Comparison of ENCODE assay signal across 12 cellular contexts in the genomic region with DNA sequence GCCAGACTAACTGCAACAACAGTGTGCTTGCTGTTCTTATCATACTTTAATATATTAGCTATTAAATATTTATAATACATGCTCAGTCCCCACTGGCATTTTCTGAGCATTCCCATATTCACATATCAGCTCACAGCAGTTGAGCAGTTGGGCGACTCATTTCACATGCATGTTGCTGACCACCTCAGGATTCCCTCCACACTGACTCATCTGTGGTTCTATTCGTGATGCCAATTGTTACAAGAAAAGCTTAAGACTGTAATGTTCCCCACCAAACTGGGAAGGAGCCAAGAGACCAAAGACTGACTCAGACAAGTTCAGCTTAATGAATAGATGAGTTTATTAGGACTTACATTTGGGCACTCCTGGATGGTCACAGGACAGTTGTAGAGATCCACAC.
DNase-seq lines count a peak whose midpoint lies in the region; TF ChIP-seq lines count a peak whose summit lies in the region.
"Had no signal": no experiment of that assay in that cellular context is flagged by ENCODE, and none has a peak within 500 bp of the region (broad histone marks: within the 10 kb centered on the region; RNA-seq: fewer than 3 reads in every experiment).

No MANE protein-coding gene starts in this region.

- H3K4me3 ChIP-seq in GM23248 (no peak overlapping the region; the same call in 1 of the 2 replicates), SK-N-SH (ENCODE audit: low read depth in 2 of 2, low read length in 1 of 2) (no peak overlapping the region), fibroblast of mammary gland (ENCODE audit: control insufficient read depth, low read depth, low read length) (no peak overlapping the region)
- H3K4me3 ChIP-seq: psoas muscle, upper lobe of right lung had no signal

- H3F3A ChIP-seq in GM23248 (ENCODE audit: insufficient read depth): peaks cover 8% of the 10 kb centered on the region
- H3F3A ChIP-seq in SK-N-SH (replicated peaks; ENCODE audit: insufficient read depth): peaks cover 25% of the 10 kb centered on the region

- TF ChIP-seq EP300 in SK-N-SH (IDR thresholded peaks at IDR 0.05; ENCODE audit: borderline replicate concordance in 1 of 2, low read depth in 1 of 2, low read length in 1 of 2): peak in 1 of 2 experiments; percentile 94; a peak in 2 of 4 replicates

- in situ Hi-C loops in GM23248 (cut with MboI): no loop called here

- H2AFZ ChIP-seq in GM23248 (no peak overlapping the region), SK-N-SH (ENCODE audit: low read depth) (peak overlapping the region; percentile 57; the same call in 1 of the 2 replicates)

- no peaks in the 10 kb centered on the region for H3K27me3 ChIP-seq in GM23248 (replicated peaks; ENCODE audit: insufficient read depth)
- no peaks in the 10 kb centered on the region for H3K27me3 ChIP-seq in SK-N-SH (ENCODE audit: insufficient read depth)
- H3K27me3 ChIP-seq: upper lobe of right lung had no signal

- POLR2A ChIA-PET in SK-N-SH (lab: Yijun Ruan, JAX): no interaction called here

- H3K9ac ChIP-seq in GM23248 (no peak overlapping the region), SK-N-SH (peak overlapping the region; percentile 57; the same call in 1 of the 2 replicates)

- H3K9me3 ChIP-seq in GM23248 (ENCODE audit: low read depth) (no peaks in the 10 kb centered on the region), SK-N-SH (no peaks in the 10 kb centered on the region)
- H3K9me3 ChIP-seq: psoas muscle, upper lobe of right lung had no signal

- DNase-seq in GM23248 (peak; percentile 93), SK-N-SH (no peak), fibroblast of mammary gland (ENCODE audit: low read depth) (peak; percentile 97), smooth muscle cell of the brain vasculature (ENCODE audit: low read depth, low spot score) (peak; percentile 77), NCI-H524 (lab: John Stamatoyannopoulos, UW) (no peak), NCI-H1092 treated with DMSO at 0.1 percent for 48 hours (lab: John Stamatoyannopoulos, UW) (no peak), activated gamma-delta T cell treated with Interleukin-2 at 50 U/mL for 16 hours (no peak)
- DNase-seq: activated CD4-positive, alpha-beta T cell treated with anti-CD3 and anti-CD28 coated beads, Interleukin-2, amount 50 U/mL, for 1 hour; activated naive CD4-positive, alpha-beta T cell treated with anti-CD3 and anti-CD28 coated beads, Interleukin-2, amount 50 U/mL, for 16 hours; NCI-H446 treated with DMSO at 0.1 percent for 48 hours; psoas muscle; upper lobe of right lung had no signal

- no peak for TF ChIP-seq RAD21 in SK-N-SH (IDR thresholded peaks at IDR 0.05; ENCODE audit: low read length)

- H3K79me2 ChIP-seq in GM23248 (ENCODE audit: insufficient read depth): no peaks in the 10 kb centered on the region
- H3K79me2 ChIP-seq in SK-N-SH (ENCODE audit: insufficient read depth): no peaks in the 10 kb centered on the region

- TF ChIP-seq CTCF in SK-N-SH (IDR thresholded peaks at IDR 0.05) (no peak), fibroblast of mammary gland (conservative IDR thresholded peaks at IDR 0.05; ENCODE audit: control insufficient read depth, insufficient read depth, low read depth, low read length) (no peak)

- 7 to 13% methylated on average over 2 of the region's 2 CpGs for WGBS in GM23248 (ENCODE audit: low coverage in 1 of 2, low lambda C conversion rate in 2 of 2, missing lambda C conversion rate in 2 of 2), 2 experiments
- WGBS in SK-N-SH (ENCODE audit: low lambda C conversion rate): 10% methylated on average over 2 of the region's 2 CpGs

- peak overlapping the region; percentile 34 for H3K4me2 ChIP-seq in GM23248 (ENCODE audit: unreplicated experiment)
- peak overlapping the region; percentile 35 for H3K4me2 ChIP-seq in SK-N-SH

- H3K36me3 ChIP-seq in GM23248 (ENCODE audit: low read depth) (no peaks in the 10 kb centered on the region), SK-N-SH (replicated peaks in 1 of 2; ENCODE audit: control insufficient read depth in 1 of 2, insufficient read depth in 2 of 2, low read length in 1 of 2) (no peaks in the 10 kb centered on the region)
- H3K36me3 ChIP-seq: upper lobe of right lung had no signal

- peaks cover 4% of the 10 kb centered on the region; the same call in 1 of the 2 replicates for H3K9me2 ChIP-seq in GM23248 (ENCODE audit: insufficient read depth)
- no peaks in the 10 kb centered on the region for H3K9me2 ChIP-seq in SK-N-SH

- H3K4me1 ChIP-seq in GM23248 (ENCODE audit: insufficient read depth): peaks cover 13% of the 10 kb centered on the region
- peaks cover 4 to 5% of the 10 kb centered on the region in 2 experiments; a peak in 3 of 4 replicates for H3K4me1 ChIP-seq in SK-N-SH (ENCODE audit: control insufficient read depth in 1 of 2, insufficient read depth in 2 of 2, low read depth in 1 of 2, low read length in 1 of 2)
- H3K4me1 ChIP-seq: psoas muscle, upper lobe of right lung had no signal

- H4K20me1 ChIP-seq in GM23248 (ENCODE audit: insufficient read depth) (no peaks in the 10 kb centered on the region), SK-N-SH (ENCODE audit: insufficient read depth) (no peaks in the 10 kb centered on the region)

- H3K27ac ChIP-seq in GM23248 (no peak overlapping the region), SK-N-SH (ENCODE audit: low read depth in 2 of 2, low read length in 1 of 2) (peak overlapping the region in 1 of 2 experiments; percentile 85; a peak in 2 of 4 replicates)
- H3K27ac ChIP-seq: psoas muscle, upper lobe of right lung had no signal

- CTCF ChIA-PET in SK-N-SH (lab: Yijun Ruan, JAX): interaction anchor here (0.7 kb wide), 1 partner anchor 25 kb away, joined by 3 read pairs; no protein-coding TSS in a partner anchor

TF ChIP-seq in SK-N-SH, 30 proteins besides CTCF, POLR2A, EP300 and RAD21 (continues in another document):
- TF ChIP-seq NFIC (IDR thresholded peaks at IDR 0.05; ENCODE audit: borderline replicate concordance): peak; percentile 97
- peak; percentile 61; the same call in 1 of the 2 replicates for TF ChIP-seq POLR2AphosphoS5 (IDR thresholded peaks at IDR 0.05; ENCODE audit: low read depth, low read length)
- peak; percentile 89 for TF ChIP-seq PBX3 (IDR thresholded peaks at IDR 0.05)
- peak; percentile 64; the same call in 1 of the 2 replicates for TF ChIP-seq FOXM1 (IDR thresholded peaks at IDR 0.05; ENCODE audit: low read depth)
- TF ChIP-seq MEF2A (IDR thresholded peaks at IDR 0.05; ENCODE audit: borderline replicate concordance, low read depth): 0 out of 2 replicates have a peak, but pooled peaks have one; percentile 56
- peak; percentile 17; the same call in 1 of the 2 replicates for TF ChIP-seq TAF1 (IDR thresholded peaks at IDR 0.05; ENCODE audit: borderline replicate concordance, low read depth, low read length)
- peak; percentile 88 for TF ChIP-seq TCF12 (IDR thresholded peaks at IDR 0.05)
- TF ChIP-seq, protein P1, sequence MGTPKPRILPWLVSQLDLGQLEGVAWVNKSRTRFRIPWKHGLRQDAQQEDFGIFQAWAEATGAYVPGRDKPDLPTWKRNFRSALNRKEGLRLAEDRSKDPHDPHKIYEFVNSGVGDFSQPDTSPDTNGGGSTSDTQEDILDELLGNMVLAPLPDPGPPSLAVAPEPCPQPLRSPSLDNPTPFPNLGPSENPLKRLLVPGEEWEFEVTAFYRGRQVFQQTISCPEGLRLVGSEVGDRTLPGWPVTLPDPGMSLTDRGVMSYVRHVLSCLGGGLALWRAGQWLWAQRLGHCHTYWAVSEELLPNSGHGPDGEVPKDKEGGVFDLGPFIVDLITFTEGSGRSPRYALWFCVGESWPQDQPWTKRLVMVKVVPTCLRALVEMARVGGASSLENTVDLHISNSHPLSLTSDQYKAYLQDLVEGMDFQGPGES (IDR thresholded peaks at IDR 0.05; ENCODE audit: low read depth, low read length): no peak
- TF ChIP-seq, protein P2, sequence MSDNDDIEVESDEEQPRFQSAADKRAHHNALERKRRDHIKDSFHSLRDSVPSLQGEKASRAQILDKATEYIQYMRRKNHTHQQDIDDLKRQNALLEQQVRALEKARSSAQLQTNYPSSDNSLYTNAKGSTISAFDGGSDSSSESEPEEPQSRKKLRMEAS (IDR thresholded peaks at IDR 0.05; ENCODE audit: low read depth): 0 out of 2 replicates have a peak, but pooled peaks have one; percentile 4
- TF ChIP-seq, protein P3, sequence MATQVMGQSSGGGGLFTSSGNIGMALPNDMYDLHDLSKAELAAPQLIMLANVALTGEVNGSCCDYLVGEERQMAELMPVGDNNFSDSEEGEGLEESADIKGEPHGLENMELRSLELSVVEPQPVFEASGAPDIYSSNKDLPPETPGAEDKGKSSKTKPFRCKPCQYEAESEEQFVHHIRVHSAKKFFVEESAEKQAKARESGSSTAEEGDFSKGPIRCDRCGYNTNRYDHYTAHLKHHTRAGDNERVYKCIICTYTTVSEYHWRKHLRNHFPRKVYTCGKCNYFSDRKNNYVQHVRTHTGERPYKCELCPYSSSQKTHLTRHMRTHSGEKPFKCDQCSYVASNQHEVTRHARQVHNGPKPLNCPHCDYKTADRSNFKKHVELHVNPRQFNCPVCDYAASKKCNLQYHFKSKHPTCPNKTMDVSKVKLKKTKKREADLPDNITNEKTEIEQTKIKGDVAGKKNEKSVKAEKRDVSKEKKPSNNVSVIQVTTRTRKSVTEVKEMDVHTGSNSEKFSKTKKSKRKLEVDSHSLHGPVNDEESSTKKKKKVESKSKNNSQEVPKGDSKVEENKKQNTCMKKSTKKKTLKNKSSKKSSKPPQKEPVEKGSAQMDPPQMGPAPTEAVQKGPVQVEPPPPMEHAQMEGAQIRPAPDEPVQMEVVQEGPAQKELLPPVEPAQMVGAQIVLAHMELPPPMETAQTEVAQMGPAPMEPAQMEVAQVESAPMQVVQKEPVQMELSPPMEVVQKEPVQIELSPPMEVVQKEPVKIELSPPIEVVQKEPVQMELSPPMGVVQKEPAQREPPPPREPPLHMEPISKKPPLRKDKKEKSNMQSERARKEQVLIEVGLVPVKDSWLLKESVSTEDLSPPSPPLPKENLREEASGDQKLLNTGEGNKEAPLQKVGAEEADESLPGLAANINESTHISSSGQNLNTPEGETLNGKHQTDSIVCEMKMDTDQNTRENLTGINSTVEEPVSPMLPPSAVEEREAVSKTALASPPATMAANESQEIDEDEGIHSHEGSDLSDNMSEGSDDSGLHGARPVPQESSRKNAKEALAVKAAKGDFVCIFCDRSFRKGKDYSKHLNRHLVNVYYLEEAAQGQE (IDR thresholded peaks at IDR 0.05; ENCODE audit: low read depth, low read length): 0 out of 2 replicates have a peak, but pooled peaks have one; percentile 33
- TF ChIP-seq JUND (IDR thresholded peaks at IDR 0.05): peak; percentile 94
- TF ChIP-seq TEAD4 (IDR thresholded peaks at IDR 0.05; ENCODE audit: borderline replicate concordance, insufficient read depth): peak; percentile 87

Comparison
In these comparisons a context has a peak if more than half of its experiments do, and no peak if none do; other contexts are left out.
1. DNase-seq: peak in GM23248 (single experiment), fibroblast of mammary gland (single experiment) and smooth muscle cell of the brain vasculature (single experiment); none in SK-N-SH (single experiment), NCI-H524 (0 of 2), NCI-H1092 treated with DMSO at 0.1 percent for 48 hours (single experiment) and activated gamma-delta T cell treated with Interleukin-2 at 50 U/mL for 16 hours (single experiment).